Comparison of ENCODE assay signal across 20 cellular contexts in genomic region chr2:11580697-11581096, GRCh38. TPM values are rescaled to one million over a fixed set of nuclear protein-coding genes. Genes with fewer than 3 reads are reported as not detected.
DNase-seq lines count a peak whose midpoint lies in the region; ATAC-seq, FAIRE-seq and TF ChIP-seq lines count a peak whose summit lies in the region.
"Had no signal": no experiment of that assay in that cellular context is flagged by ENCODE, and none has a peak within 500 bp of the region (broad histone marks: within the 10 kb centered on the region; RNA-seq: fewer than 3 reads in every experiment).

No MANE protein-coding gene starts in this region.

- no peak overlapping the region for H3K14ac ChIP-seq in mesenchymal stem cell (ENCODE audit: low read length in 2 of 2)

- no peaks in the 10 kb centered on the region for H3K27me3 ChIP-seq in HepG2 (ENCODE audit: control insufficient read depth in 1 of 2, insufficient read depth in 2 of 2, low read length in 2 of 2)
- H3K27me3 ChIP-seq in right lobe of liver, result no peaks in the 10 kb centered on the region
- peaks cover 37% of the 10 kb centered on the region in 2 experiments for H3K27me3 ChIP-seq in mesenchymal stem cell (ENCODE audit: control insufficient read depth in 1 of 2, insufficient read depth in 1 of 2, low read length in 2 of 2)
- no peaks in the 10 kb centered on the region for H3K27me3 ChIP-seq in prostate gland (replicated peaks; ENCODE audit: insufficient read depth)
- H3K27me3 ChIP-seq: BLaER1 had no signal

- TF ChIP-seq RAD21 in HepG2 (CRISPR knock-in tag; IDR thresholded peaks at IDR 0.05), result no peak

- H3K9me3 Mint-ChIP-seq in stimulated activated memory B cell treated with anti-CD40 and anti-IgM and Interleukin-4, amounts not matched to agents 10 μg/mL and 1 μg/mL and 100 μg/mL, for 72 hours, result no peaks in the 10 kb centered on the region
- H3K9me3 Mint-ChIP-seq: CD8-positive, alpha-beta T cell; H9 had no signal

- H2AK5ac ChIP-seq in mesenchymal stem cell (ENCODE audit: low read length, severe bottlenecking), result no peak overlapping the region

- TF ChIP-seq CTCF in HepG2 (CRISPR knock-in tag; IDR thresholded peaks at IDR 0.05) (no peak), right lobe of liver (IDR thresholded peaks at IDR 0.05) (no peak), prostate gland (IDR thresholded peaks at IDR 0.05) (no peak)

- H3K4ac ChIP-seq in mesenchymal stem cell (ENCODE audit: low read depth in 1 of 2, low read length in 2 of 2), result no peak overlapping the region

- H3K9ac ChIP-seq in HepG2 (ENCODE audit: insufficient read depth, low read depth, low read length) (no peak overlapping the region), mesenchymal stem cell (ENCODE audit: low read length) (no peak overlapping the region)
- H3K9ac ChIP-seq: BLaER1 had no signal

- no peak for FAIRE-seq in HepG2 (lab: Jason Lieb, UNC)
- FAIRE-seq: GM12878, GM19239, H1 had no signal

- TF ChIP-seq POLR2A in HepG2 (IDR thresholded peaks at IDR 0.05; ENCODE audit: insufficient read depth in 1 of 2, low read depth in 2 of 2, low read length in 2 of 2) (no peak), right lobe of liver (IDR thresholded peaks at IDR 0.05) (no peak), prostate gland (IDR thresholded peaks at IDR 0.05) (no peak)

- H3K27me3 Mint-ChIP-seq in stimulated activated memory B cell treated with anti-CD40 and anti-IgM and Interleukin-4, amounts not matched to agents 10 μg/mL and 1 μg/mL and 100 μg/mL, for 72 hours, result peaks cover 16% of the 10 kb centered on the region

- H3K23ac ChIP-seq in mesenchymal stem cell (ENCODE audit: low read length in 2 of 2), result no peak overlapping the region

- H3K18ac ChIP-seq in mesenchymal stem cell (ENCODE audit: low read depth in 1 of 2, low read length in 2 of 2), result peak overlapping the region in 1 of 2 experiments; percentile 5

- H3K79me1 ChIP-seq in mesenchymal stem cell (replicated peaks; ENCODE audit: low read length, poor library complexity, severe bottlenecking), result no peaks in the 10 kb centered on the region

- no peak overlapping the region for H3K4me2 ChIP-seq in HepG2 (ENCODE audit: low read depth, low read length)
- H3K4me2 ChIP-seq in mesenchymal stem cell (ENCODE audit: low read length, poor library complexity, severe bottlenecking), result no peak overlapping the region
- H3K4me2 ChIP-seq: BLaER1 had no signal

- H3K27ac ChIP-seq in HepG2 (ENCODE audit: extremely low read length, insufficient read depth, low read length), result no peak overlapping the region
- no peak overlapping the region for H3K27ac ChIP-seq in right lobe of liver
- no peak overlapping the region for H3K27ac ChIP-seq in mesenchymal stem cell (ENCODE audit: low read length, poor library complexity, severe bottlenecking)
- peak overlapping the region; percentile 50 to 54 for H3K27ac ChIP-seq in prostate gland
- H3K27ac ChIP-seq: BLaER1 had no signal

- POLR2A ChIA-PET in HepG2 (lab: Yijun Ruan, JAX), result no interaction called here

- no peaks in the 10 kb centered on the region for H3K36me3 Mint-ChIP-seq in stimulated activated memory B cell treated with anti-CD40 and anti-IgM and Interleukin-4, amounts not matched to agents 10 μg/mL and 1 μg/mL and 100 μg/mL, for 72 hours
- H3K36me3 Mint-ChIP-seq: CD8-positive, alpha-beta T cell had no signal

- no peak overlapping the region for H2BK120ac ChIP-seq in mesenchymal stem cell (ENCODE audit: low read depth, low read length)

- no peaks in the 10 kb centered on the region for H3K9me3 ChIP-seq in HepG2 (ENCODE audit: low read length)
- no peaks in the 10 kb centered on the region for H3K9me3 ChIP-seq in right lobe of liver
- H3K9me3 ChIP-seq in mesenchymal stem cell (ENCODE audit: control insufficient read depth, low read length), result no peaks in the 10 kb centered on the region
- no peaks in the 10 kb centered on the region for H3K9me3 ChIP-seq in prostate gland
- H3K9me3 ChIP-seq: BLaER1 had no signal

- in situ Hi-C loops in HepG2 (cut with HindIII; ENCODE audit: extremely low pct_ligation_motif_present, low pct_unique_long_range_greater_than_20kb), result loop anchor here (5.0 to 10.0 kb wide), 2 partner anchors 103 to 446 kb away; a partner anchor contains a TSS

- no TSS peak for BruUV-seq in HepG2 (replicated peaks; lab: Mats Ljungman, UMichigan)

- intact Hi-C loops in HepG2 (cut with micrococcal nuclease; ENCODE audit: unreplicated experiment) (loop anchor here (5.0 to 10.0 kb wide), 2 partner anchors 104 to 448 kb away; a partner anchor contains a TSS), right lobe of liver (cut with DNase I) (loop anchor here in 1 of 2 donors (5.0 kb wide), 1 partner anchor 98 kb away; no protein-coding TSS in a partner anchor), prostate gland (cut with DNase I) (loop anchor here (10.0 kb wide), 2 partner anchors 226 to 446 kb away; a partner anchor contains a TSS)

- DNase-seq in HepG2 (ENCODE audit: low spot score) (no peak), right lobe of liver (no peak), mesenchymal stem cell (no peak), prostate gland (ENCODE audit: low spot score) (no peak), anterior cingulate cortex (lab: John Stamatoyannopoulos, UW) (no peak), NCI-H2171 (lab: John Stamatoyannopoulos, UW) (no peak)
- DNase-seq: 8988T; CD8-positive, alpha-beta T cell; DMS 273 treated with DMSO at 0.1 percent for 48 hours; DMS53; DND-41; EL; H9 had no signal

- H4K20me1 ChIP-seq in HepG2 (ENCODE audit: insufficient read depth, low read length), result peaks cover 10% of the 10 kb centered on the region; the same call in 1 of the 2 replicates
- H4K20me1 ChIP-seq: BLaER1 had no signal

- H3K27ac Mint-ChIP-seq in stimulated activated memory B cell treated with anti-CD40 and anti-IgM and Interleukin-4, amounts not matched to agents 10 μg/mL and 1 μg/mL and 100 μg/mL, for 72 hours, result no peak overlapping the region
- H3K27ac Mint-ChIP-seq: CD8-positive, alpha-beta T cell had no signal

- H3K4me1 Mint-ChIP-seq in stimulated activated memory B cell treated with anti-CD40 and anti-IgM and Interleukin-4, amounts not matched to agents 10 μg/mL and 1 μg/mL and 100 μg/mL, for 72 hours, result peaks cover 9% of the 10 kb centered on the region

- H3K4me1 ChIP-seq in HepG2 (ENCODE audit: insufficient read depth, low read length) (peaks cover 22% of the 10 kb centered on the region), right lobe of liver (no peaks in the 10 kb centered on the region), mesenchymal stem cell (ENCODE audit: control insufficient read depth, insufficient read depth, low read depth, low read length) (peaks cover 1% of the 10 kb centered on the region), prostate gland (replicated peaks) (no peaks in the 10 kb centered on the region)

- no peak overlapping the region for H2AFZ ChIP-seq in HepG2 (ENCODE audit: low read length)
- H2AFZ ChIP-seq in mesenchymal stem cell (ENCODE audit: low read depth, low read length), result no peak overlapping the region

- TF ChIP-seq EP300 in HepG2 (IDR thresholded peaks at IDR 0.05; ENCODE audit: low read depth in 2 of 2, low read length in 2 of 2), result no peak
- TF ChIP-seq EP300 in HepG2 (CRISPR knock-in tag; IDR thresholded peaks at IDR 0.05; ENCODE audit: borderline replicate concordance), result no peak

- H3K4me3 ChIP-seq in HepG2 (replicated peaks in 1 of 3; ENCODE audit: insufficient read depth in 1 of 3, low read depth in 2 of 3, low read length in 3 of 3), result no peak overlapping the region
- H3K4me3 ChIP-seq in right lobe of liver, result no peak overlapping the region
- H3K4me3 ChIP-seq in mesenchymal stem cell (ENCODE audit: insufficient read depth in 1 of 2, low read depth in 1 of 2, low read length in 2 of 2), result no peak overlapping the region
- H3K4me3 ChIP-seq in prostate gland, result no peak overlapping the region
- H3K4me3 ChIP-seq: BLaER1, GM12878 had no signal

- CTCF ChIA-PET in HepG2 (lab: Yijun Ruan, JAX; ENCODE audit: low intra/inter-chr PET ratio, low total read pairs), result no interaction called here

- H4K91ac ChIP-seq in mesenchymal stem cell (ENCODE audit: low read length), result no peak overlapping the region

- peaks cover 56 to 84% of the 10 kb centered on the region in 2 experiments for H3K36me3 ChIP-seq in HepG2 (replicated peaks in 1 of 2; ENCODE audit: control insufficient read depth in 1 of 2, insufficient read depth in 2 of 2, low read length in 2 of 2)
- H3K36me3 ChIP-seq in right lobe of liver, result no peaks in the 10 kb centered on the region
- H3K36me3 ChIP-seq in mesenchymal stem cell (ENCODE audit: control insufficient read depth in 1 of 2, insufficient read depth in 2 of 2, low read depth in 1 of 2, low read length in 2 of 2), result no peaks in the 10 kb centered on the region
- H3K36me3 ChIP-seq in prostate gland, result peaks cover 2 to 5% of the 10 kb centered on the region in 2 donors
- H3K36me3 ChIP-seq: BLaER1 had no signal

- no peak overlapping the region for H3K4me3 Mint-ChIP-seq in stimulated activated memory B cell treated with anti-CD40 and anti-IgM and Interleukin-4, amounts not matched to agents 10 μg/mL and 1 μg/mL and 100 μg/mL, for 72 hours
- H3K4me3 Mint-ChIP-seq: CD8-positive, alpha-beta T cell; H9 had no signal

- no peak overlapping the region for H2BK12ac ChIP-seq in mesenchymal stem cell (ENCODE audit: low read length in 2 of 2)

- peak overlapping the region; percentile 1 for H2BK15ac ChIP-seq in mesenchymal stem cell (ENCODE audit: low read depth, poor library complexity, severe bottlenecking)

- H3K79me2 ChIP-seq in HepG2 (ENCODE audit: insufficient read depth, low read length), result no peaks in the 10 kb centered on the region

- H2BK5ac ChIP-seq in mesenchymal stem cell (ENCODE audit: low read depth, low read length, poor library complexity, severe bottlenecking), result no peak overlapping the region

- 98% methylated on average over 12 of the region's 12 CpGs for WGBS in HepG2 (ENCODE audit: low lambda C conversion rate)
- 96% methylated on average over 9 of the region's 12 CpGs for WGBS in right lobe of liver (ENCODE audit: insufficient coverage, low coverage, low lambda C conversion rate, missing lambda C conversion rate)
- WGBS in mesenchymal stem cell, result 97% methylated on average over 12 of the region's 12 CpGs
- 93% methylated on average over 12 of the region's 12 CpGs for WGBS in prostate gland

- ATAC-seq in HepG2 (no peak), right lobe of liver (no peak), HG03175 (IDR thresholded peaks at IDR 0.05; ENCODE audit: unreplicated experiment) (no peak)
- no peak for ATAC-seq in stimulated activated memory B cell treated with anti-CD40 and anti-IgM and Interleukin-4, amounts not matched to agents 10 μg/mL and 1 μg/mL and 100 μg/mL, for 72 hours
- ATAC-seq: CD8-positive, alpha-beta T cell; GM12878 had no signal

- H4K8ac ChIP-seq in mesenchymal stem cell (ENCODE audit: low read length), result no peak overlapping the region

RNA-seq across cellular contexts. Expression of gene GREB1, which starts 46.9 kb away (rescaled TPM):
- 61.2 and 64.2 TPM in 2 replicates for total RNA-seq in HepG2 (2016; rRNA removed; fragmentation: Illumina TruSeq; extraction: Trizol)
- total RNA-seq in HepG2 (2016; cell fraction: cytosol; rRNA removed; fragmentation: Illumina TruSeq; extraction: Trizol; ENCODE audit: low read depth), result 22.9 and 28.7 TPM in 2 replicates
- 62.9 and 63.8 TPM in 2 replicates for total RNA-seq in HepG2 (2016; cell fraction: insoluble cytoplasmic fraction; rRNA removed; fragmentation: Illumina TruSeq; extraction: Trizol)
- total RNA-seq in HepG2 (2016; cell fraction: membrane; rRNA removed; fragmentation: Illumina TruSeq; extraction: Trizol), result 43.0 and 57.1 TPM in 2 replicates
- 118 and 132 TPM in 2 replicates for total RNA-seq in HepG2 (2016; cell fraction: nucleus; rRNA removed; fragmentation: Illumina TruSeq; extraction: Trizol)
- 26.8 and 31.3 TPM in 2 replicates for polyA plus RNA-seq in HepG2 (2011; rRNA removed)
- polyA plus RNA-seq in HepG2 (2011; cell fraction: cytosol; rRNA removed), result 20.4 and 21.0 TPM in 2 replicates
- 110 and 130 TPM in 2 replicates for polyA plus RNA-seq in HepG2 (2011; cell fraction: nucleus; rRNA removed)
- polyA plus RNA-seq in HepG2 (2012), result 47.0 and 84.0 TPM in 2 replicates
- polyA plus RNA-seq in HepG2 (2016; cell fraction: cytosol; fragmentation: Illumina TruSeq; extraction: Trizol; ENCODE audit: low read depth), result 10.7 and 14.3 TPM in 2 replicates
- polyA plus RNA-seq in HepG2 (2016; cell fraction: insoluble cytoplasmic fraction; fragmentation: Illumina TruSeq; extraction: Trizol; ENCODE audit: low read depth), result 38.8 and 51.0 TPM in 2 replicates
- 17.8 and 18.3 TPM in 2 replicates for polyA plus RNA-seq in HepG2 (2016; cell fraction: membrane; fragmentation: Illumina TruSeq; extraction: Trizol; ENCODE audit: low read depth)
- polyA plus RNA-seq in HepG2 (2016; cell fraction: nucleus; fragmentation: Illumina TruSeq; extraction: Trizol; ENCODE audit: insufficient read depth, low read depth), result 158 and 174 TPM in 2 replicates
- 1.5 and 97.9 TPM in 2 replicates for polyA minus RNA-seq in HepG2 (2011; rRNA and poly(A)+ RNA removed; ENCODE audit: low replicate concordance)
- polyA minus RNA-seq in HepG2 (2011; cell fraction: cytosol; rRNA and poly(A)+ RNA removed), result 60.3 and 64.2 TPM in 2 replicates
- polyA minus RNA-seq in HepG2 (2011; cell fraction: nucleus; rRNA and poly(A)+ RNA removed), result 142 and 160 TPM in 2 replicates
- total RNA-seq in right lobe of liver, result 10 to 100 TPM in 2 of 6 experiments, 1 to 10 TPM in 4; 1.6 to 19.5 (median 6.5) TPM
- polyA plus RNA-seq in mesenchymal stem cell (2013, experiment 1 of 2), result 1.9 TPM
- polyA plus RNA-seq in mesenchymal stem cell (2013, experiment 2 of 2), result 1.9 TPM
- 100 to 1,000 TPM; 224 to 392 TPM for total RNA-seq in prostate gland
- total RNA-seq: HT-29 had no signal

Comparison
In these comparisons a context has a peak if more than half of its experiments do, and no peak if none do; other contexts are left out.
1. H3K27ac ChIP-seq: peak in prostate gland (2 of 2); none in HepG2 (single experiment), right lobe of liver (0 of 3) and mesenchymal stem cell (single experiment).